ENCODE assay signal across 6 cellular contexts in genomic region chr6:71044753-71045152, GRCh38.
"Had no signal": no experiment of that assay in that cellular context is flagged by ENCODE, and none has a peak within 500 bp of the region (broad histone marks: within the 10 kb centered on the region; RNA-seq: fewer than 3 reads in every experiment).

No MANE protein-coding gene starts in this region.

- ATAC-seq: K562 had no signal

- FAIRE-seq: HTR-8/SVneo, K562 had no signal

- DNase-seq: IMR-90, KBM-7, KG1 had no signal

- H3K27ac ChIP-seq: HL-60 had no signal

- H3K4me3 ChIP-seq: K562 had no signal
